In genomic region chr6:159071843-159072769, GRCh38 we compare ENCODE assay signal across 20 cellular contexts. TPM values are rescaled to one million over a fixed set of nuclear protein-coding genes. Genes with fewer than 3 reads are reported as not detected.
"Had no signal": no experiment of that assay in that cellular context is flagged by ENCODE, and none has a peak within 500 bp of the region (broad histone marks: within the 10 kb centered on the region; RNA-seq: fewer than 3 reads in every experiment).

No MANE protein-coding gene starts in this region.

- H3K27me3 ChIP-seq: testis had no signal

- H3K9me3 ChIP-seq: esophagus muscularis mucosa, gastroesophageal sphincter, heart left ventricle, right atrium auricular region, testis had no signal

- H3K27ac ChIP-seq: esophagus muscularis mucosa, gastroesophageal sphincter, heart left ventricle, right atrium auricular region, SK-N-MC, testis, WERI-Rb-1 had no signal

- H3K36me3 ChIP-seq: esophagus muscularis mucosa, gastroesophageal sphincter, heart left ventricle, right atrium auricular region, WERI-Rb-1 had no signal

- H3K27ac Mint-ChIP-seq: activated naive CD8-positive, alpha-beta T cell treated with anti-CD3 and anti-CD28 coated beads, Interleukin-2, amount 10 ng/mL, durations not matched to agents 7 days and 5 days; brain; progenitor cell of endocrine pancreas; type B pancreatic cell had no signal

- H3K4me3 Mint-ChIP-seq: activated naive CD8-positive, alpha-beta T cell treated with anti-CD3 and anti-CD28 coated beads, Interleukin-2, amount 10 ng/mL, durations not matched to agents 7 days and 5 days; type B pancreatic cell had no signal

- H3K36me3 Mint-ChIP-seq: brain, type B pancreatic cell had no signal

- H3K4me1 ChIP-seq: gastroesophageal sphincter, right atrium auricular region, testis had no signal

- H3K4me3 ChIP-seq: esophagus muscularis mucosa, gastroesophageal sphincter, heart left ventricle, right atrium auricular region, SK-N-MC, testis had no signal

- H3K9me3 Mint-ChIP-seq: activated naive CD8-positive, alpha-beta T cell treated with anti-CD3 and anti-CD28 coated beads, Interleukin-2, amount 10 ng/mL, durations not matched to agents 7 days and 5 days; brain; type B pancreatic cell had no signal

- DNase-seq: activated gamma-delta T cell; activated naive CD8-positive, alpha-beta T cell treated with anti-CD3 and anti-CD28 coated beads, Interleukin-2, amount 10 ng/mL, durations not matched to agents 7 days and 5 days; central memory CD4-positive, alpha-beta T cell; cortex of kidney; effector CD4-positive, alpha-beta T cell; heart left ventricle; kidney glomerular epithelial cell; left ventricle myocardium superior; stimulated activated CD4-positive, alpha-beta T cell treated with anti-CD3 and anti-CD28 coated beads, Interleukin-2, amount 100 ng/mL, for 24 hours; testis; WERI-Rb-1 had no signal

- ATAC-seq: gastroesophageal sphincter, heart left ventricle, left ventricle myocardium superior had no signal

RNA-seq across cellular contexts. Expression of gene TAGAP, which starts 27.3 kb away (rescaled TPM):
- total RNA-seq: endothelial cell of umbilical vein, progenitor cell of endocrine pancreas had no signal
- polyA plus RNA-seq: endothelial cell of umbilical vein, neural cell had no signal
